8 cellular contexts compared by ENCODE assay signal in genomic region chr4:137531951-137532868, GRCh38. TPM values are rescaled to one million over a fixed set of nuclear protein-coding genes. Genes with fewer than 3 reads are reported as not detected.
DNase-seq lines count a peak whose midpoint lies in the region; ATAC-seq and TF ChIP-seq lines count a peak whose summit lies in the region.

TSS of gene PCDH18 (minus strand) at chr4:137532494. CDS start at chr4:137532088, 406 bp downstream.

- H3K27ac ChIP-seq in foreskin keratinocyte: no peak within 1 kb of the TSS
- peak within 1 kb of the TSS; percentile 99 for H3K27ac ChIP-seq in neural progenitor cell

- H3K27me3 ChIP-seq in foreskin keratinocyte (no peaks in the 10 kb centered on the region), neural progenitor cell (no peaks in the 10 kb centered on the region)

- peak within 1 kb of the TSS; percentile 98 for H3K4me3 ChIP-seq in neural progenitor cell

- no peaks in the 10 kb centered on the region for H3K9me3 ChIP-seq in neural progenitor cell (ENCODE audit: low read depth)

- peaks cover 28% of the 10 kb centered on the region for H3K36me3 ChIP-seq in neural progenitor cell

- peak within 1 kb of the TSS; percentile 1 for H2AFZ ChIP-seq in neural progenitor cell (replicated peaks)

- CTCF ChIA-PET in WTC11 (lab: Charles Lee): interaction anchor here (0.6 to 1.7 kb wide), 4 partner anchors 8 to 408 kb away, joined by 3 to 7 read pairs (median 4); no protein-coding TSS in a partner anchor

- peaks cover 59% of the 10 kb centered on the region for H3F3A ChIP-seq in neural progenitor cell (ENCODE audit: low read depth)

- POLR2A ChIA-PET in WTC11 (lab: Charles Lee): interaction anchor here (0.6 to 1.0 kb wide), 2 partner anchors 12 to 566 kb away, joined by 3 to 4 read pairs; no protein-coding TSS in a partner anchor

- no peaks in the 10 kb centered on the region for H3K9me3 Mint-ChIP-seq in WTC11
- peaks cover 9% of the 10 kb centered on the region for H3K9me3 Mint-ChIP-seq in neural progenitor cell

- H3K4me1 Mint-ChIP-seq in WTC11: peaks cover 34% of the 10 kb centered on the region
- H3K4me1 Mint-ChIP-seq in neural progenitor cell: peaks cover 51% of the 10 kb centered on the region

- H3K27ac Mint-ChIP-seq in WTC11: no peak within 1 kb of the TSS; the same call in 1 of the 2 replicates
- no peak within 1 kb of the TSS for H3K27ac Mint-ChIP-seq in neural progenitor cell

- peaks cover 47% of the 10 kb centered on the region for H4K20me1 ChIP-seq in neural progenitor cell (ENCODE audit: low read depth)

- peaks cover 52% of the 10 kb centered on the region for H3K79me2 ChIP-seq in neural progenitor cell (ENCODE audit: low read depth)

- H3K36me3 Mint-ChIP-seq in WTC11: peaks cover 18% of the 10 kb centered on the region
- peaks cover 38% of the 10 kb centered on the region for H3K36me3 Mint-ChIP-seq in neural progenitor cell

- H3K4me1 ChIP-seq in foreskin keratinocyte (peaks cover 5% of the 10 kb centered on the region), neural progenitor cell (peaks cover 59% of the 10 kb centered on the region)

- H3K9ac ChIP-seq in neural progenitor cell: peak within 1 kb of the TSS; percentile 78

- ATAC-seq in GM18870 (IDR thresholded peaks at IDR 0.05; ENCODE audit: unreplicated experiment) (peak; percentile 73), WTC11 (peak; percentile 81), foreskin keratinocyte (peak; percentile 92), HG03520 (IDR thresholded peaks at IDR 0.05; ENCODE audit: unreplicated experiment) (no peak)

- H3K4me3 Mint-ChIP-seq in WTC11 (no peak within 1 kb of the TSS), neural progenitor cell (no peak within 1 kb of the TSS)

- TF ChIP-seq CTCF in WTC11 (IDR thresholded peaks at IDR 0.05): no peak
- no peak for TF ChIP-seq CTCF in foreskin keratinocyte (conservative IDR thresholded peaks at IDR 0.05)
- no peak for TF ChIP-seq CTCF in neural progenitor cell (IDR thresholded peaks at IDR 0.05)

- no peaks in the 10 kb centered on the region for H3K27me3 Mint-ChIP-seq in WTC11 (ENCODE audit: low read depth)
- no peaks in the 10 kb centered on the region for H3K27me3 Mint-ChIP-seq in neural progenitor cell (ENCODE audit: insufficient read depth, low read depth)

- DNase-seq in AG20443 (ENCODE audit: low spot score) (peak; percentile 86), HS-27A (ENCODE audit: low read depth) (peak; percentile 83), WTC11 (ENCODE audit: low spot score) (peak; percentile 77), foreskin keratinocyte (peak in 1 of 2 donors; percentile 62), neural progenitor cell (ENCODE audit: low spot score) (peak; percentile 95), HUDEP-2 (lab: John Stamatoyannopoulos, UW; ENCODE audit: unreplicated experiment in 76 of 76) (no peak)

- peak within 1 kb of the TSS; percentile 99 for H3K4me2 ChIP-seq in neural progenitor cell

TF ChIP-seq in WTC11, 78 proteins besides CTCF, POLR2A, EP300 and RAD21 (continues in another document):
- 0 out of 2 replicates have a peak, but pooled peaks have one; percentile 41 for TF ChIP-seq CDX4 (CRISPR knock-in tag; IDR thresholded peaks at IDR 0.05; ENCODE audit: borderline replicate concordance)
- TF ChIP-seq FOXP4 (CRISPR knock-in tag; IDR thresholded peaks at IDR 0.05): no peak
- no peak for TF ChIP-seq PRRX2 (CRISPR knock-in tag; IDR thresholded peaks at IDR 0.05)
- TF ChIP-seq MAX (CRISPR knock-in tag; IDR thresholded peaks at IDR 0.05): no peak
- no peak for TF ChIP-seq RELA (CRISPR knock-in tag; IDR thresholded peaks at IDR 0.05; ENCODE audit: borderline replicate concordance)
- no peak for TF ChIP-seq E2F1 (CRISPR knock-in tag; IDR thresholded peaks at IDR 0.05)
- no peak for TF ChIP-seq ZNF671 (CRISPR knock-in tag; IDR thresholded peaks at IDR 0.05)
- TF ChIP-seq AFF4 (CRISPR knock-in tag; IDR thresholded peaks at IDR 0.05; ENCODE audit: borderline replicate concordance): 0 out of 2 replicates have a peak, but pooled peaks have one; percentile 19
- no peak for TF ChIP-seq HMGXB4 (CRISPR knock-in tag; IDR thresholded peaks at IDR 0.05)
- TF ChIP-seq USF2 (CRISPR knock-in tag; IDR thresholded peaks at IDR 0.05): no peak
- TF ChIP-seq TEAD4 (CRISPR knock-in tag; IDR thresholded peaks at IDR 0.05): no peak

RNA-seq across cellular contexts. Expression of gene PCDH18, which starts in this region (rescaled TPM):
- total RNA-seq in WTC11 (2021): 28.0 to 41.2 TPM (median 38.8 TPM) in 3 replicates
- total RNA-seq in foreskin keratinocyte: 0.28 and 0.48 TPM in 2 replicates
- 0.04 and 0.10 TPM in 2 replicates for polyA plus RNA-seq in foreskin keratinocyte
- 162 and 220 TPM in 2 replicates for total RNA-seq in neural progenitor cell (ENCODE audit: low replicate concordance)

Comparison
In these comparisons a context has a peak if more than half of its experiments do, and no peak if none do; other contexts are left out.
1. RNA of gene PCDH18 (total RNA-seq): 162 to 220 TPM in neural progenitor cell and 28.0 to 41.2 TPM in WTC11; 0.28 to 0.48 TPM in foreskin keratinocyte; every median in the first group is over 10 times any median in the second.
2. Peak in ATAC-seq in foreskin keratinocyte; RNA of the gene not detected or under 1 TPM.
3. DNase-seq: peak in AG20443 (single experiment), HS-27A (single experiment), WTC11 (single experiment) and neural progenitor cell (single experiment); none in HUDEP-2 (0 of 76).